In the genomic region with DNA sequence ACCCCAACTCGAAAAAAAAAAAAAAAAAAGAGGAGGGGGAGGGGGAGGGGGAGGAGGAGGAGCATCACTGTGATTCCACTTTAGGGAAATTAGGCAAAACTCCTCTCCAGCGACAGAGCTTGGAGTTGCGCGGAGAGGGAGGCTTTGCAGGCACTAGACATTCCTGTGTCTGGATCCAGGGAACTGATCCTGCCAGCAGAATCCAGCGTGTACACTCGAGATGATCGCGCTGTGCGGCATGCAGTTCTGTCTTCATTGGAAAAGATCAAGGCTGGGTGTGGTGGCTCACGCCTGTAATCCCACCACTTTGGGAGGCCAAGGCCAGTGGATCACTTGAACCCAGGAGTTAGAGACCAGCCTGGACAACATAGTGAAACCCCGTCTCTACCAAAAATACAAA, we compare ENCODE assay signal across 23 cellular contexts. TPM values are rescaled to one million over a fixed set of nuclear protein-coding genes. Genes with fewer than 3 reads are reported as not detected.
DNase-seq lines count a peak whose midpoint lies in the region; ATAC-seq and TF ChIP-seq lines count a peak whose summit lies in the region.
"Had no signal": no experiment of that assay in that cellular context is flagged by ENCODE, and none has a peak within 500 bp of the region (broad histone marks: within the 10 kb centered on the region; RNA-seq: fewer than 3 reads in every experiment).

No MANE protein-coding gene starts in this region.

- H3K27ac Mint-ChIP-seq in endodermal cell, result no peak overlapping the region
- no peak overlapping the region for H3K27ac Mint-ChIP-seq in activated CD8-positive, alpha-beta T cell treated with anti-CD3 and anti-CD28 coated beads for 36 hours
- H3K27ac Mint-ChIP-seq: CD4-positive, CD25-positive, alpha-beta regulatory T cell had no signal

- no peaks in the 10 kb centered on the region for H3K36me3 ChIP-seq in endodermal cell (ENCODE audit: control insufficient read depth, insufficient read depth, low read length)
- H3K36me3 ChIP-seq: MG63 had no signal

- CTCF ChIA-PET in activated CD8-positive, alpha-beta T cell treated with anti-CD3 and anti-CD28 coated beads for 36 hours (lab: Charles Lee), result no interaction called here

- no peak overlapping the region for H3K4me3 ChIP-seq in fibroblast of villous mesenchyme (ENCODE audit: low read depth, low read length)
- no peak overlapping the region for H3K4me3 ChIP-seq in endodermal cell (ENCODE audit: low read length)
- H3K4me3 ChIP-seq: MG63, SK-N-MC had no signal

- ATAC-seq in activated CD8-positive, alpha-beta T cell treated with anti-CD3 and anti-CD28 coated beads for 36 hours, result no peak
- no peak for ATAC-seq in HG03457 (IDR thresholded peaks at IDR 0.05; ENCODE audit: unreplicated experiment)
- ATAC-seq: HCT116 had no signal

- H3K9ac ChIP-seq in endodermal cell (ENCODE audit: extremely low read depth, low read length, poor library complexity, severe bottlenecking), result no peak overlapping the region

- intact Hi-C loops in posterior vena cava (cut with DNase I), result loop anchor here in 1 of 2 donors (2.0 kb wide), 1 partner anchor 18 kb away; no protein-coding TSS in a partner anchor
- intact Hi-C loops in activated CD8-positive, alpha-beta T cell treated with anti-CD3 and anti-CD28 coated beads for 36 hours (cut with micrococcal nuclease), result no loop called here

- TF ChIP-seq CTCF in fibroblast of villous mesenchyme (IDR thresholded peaks at IDR 0.05; ENCODE audit: insufficient read depth, low read depth, low read length) (no peak), endodermal cell (conservative IDR thresholded peaks at IDR 0.05) (no peak)
- no peak for TF ChIP-seq CTCF in activated CD8-positive, alpha-beta T cell treated with anti-CD3 and anti-CD28 coated beads for 36 hours (IDR thresholded peaks at IDR 0.05)

- no peaks in the 10 kb centered on the region for H3K36me3 Mint-ChIP-seq in endodermal cell (ENCODE audit: low read depth)
- H3K36me3 Mint-ChIP-seq in activated CD8-positive, alpha-beta T cell treated with anti-CD3 and anti-CD28 coated beads for 36 hours (ENCODE audit: low read depth), result no peaks in the 10 kb centered on the region
- H3K36me3 Mint-ChIP-seq: CD4-positive, CD25-positive, alpha-beta regulatory T cell had no signal

- H3K4me1 Mint-ChIP-seq in endodermal cell, result peaks cover 7% of the 10 kb centered on the region
- H3K4me1 Mint-ChIP-seq in activated CD8-positive, alpha-beta T cell treated with anti-CD3 and anti-CD28 coated beads for 36 hours (ENCODE audit: low read depth), result no peaks in the 10 kb centered on the region
- H3K4me1 Mint-ChIP-seq: CD4-positive, CD25-positive, alpha-beta regulatory T cell had no signal

- no peaks in the 10 kb centered on the region for H3K9me3 Mint-ChIP-seq in endodermal cell
- no peaks in the 10 kb centered on the region for H3K9me3 Mint-ChIP-seq in activated CD8-positive, alpha-beta T cell treated with anti-CD3 and anti-CD28 coated beads for 36 hours
- H3K9me3 Mint-ChIP-seq: CD4-positive, CD25-positive, alpha-beta regulatory T cell had no signal

- POLR2A ChIA-PET in activated CD8-positive, alpha-beta T cell treated with anti-CD3 and anti-CD28 coated beads for 36 hours (lab: Charles Lee), result no interaction called here

- H3K27ac ChIP-seq in endodermal cell (ENCODE audit: low read depth, low read length), result no peak overlapping the region
- H3K27ac ChIP-seq: SK-N-MC had no signal

- WGBS in endodermal cell (ENCODE audit: insufficient coverage in 1 of 2, insufficient read length in 1 of 2), 2 experiments, result 83 to 90% methylated on average over 9 to 11 of the region's 11 CpGs

- H3K27me3 Mint-ChIP-seq in endodermal cell (ENCODE audit: insufficient read depth), result peaks cover 2% of the 10 kb centered on the region
- no peaks in the 10 kb centered on the region for H3K27me3 Mint-ChIP-seq in activated CD8-positive, alpha-beta T cell treated with anti-CD3 and anti-CD28 coated beads for 36 hours

- DNase-seq in EH (ENCODE audit: low read depth) (peak; percentile 2), M059J (ENCODE audit: low read depth) (peak; percentile 35), fibroblast of villous mesenchyme (ENCODE audit: low read depth) (peak; percentile 41), posterior vena cava (ENCODE audit: low spot score) (peak; percentile 86), DMS153 (lab: John Stamatoyannopoulos, UW) (no peak), endodermal cell (no peak)
- DNase-seq in activated CD8-positive, alpha-beta T cell treated with anti-CD3 and anti-CD28 coated beads for 36 hours, result no peak
- DNase-seq: CD4-positive, CD25-positive, alpha-beta regulatory T cell; COR-L47; EL; GF-D8; Kasumi-1; MG63; NCI-H1436; NCI-H1930; NCI-H226; NCI-H510A treated with DMSO at 0.1 percent for 48 hours; NCI-H774; NK-92 treated with Interleukin-12 subunit alpha and Interleukin-12 subunit beta, amount 100 ng/mL, for 24 hours; SHP77 treated with DMSO at 0.1 percent for 48 hours had no signal

- H3K4me3 Mint-ChIP-seq in endodermal cell, result no peak overlapping the region
- H3K4me3 Mint-ChIP-seq in activated CD8-positive, alpha-beta T cell treated with anti-CD3 and anti-CD28 coated beads for 36 hours, result no peak overlapping the region
- H3K4me3 Mint-ChIP-seq: CD4-positive, CD25-positive, alpha-beta regulatory T cell had no signal

- no peaks in the 10 kb centered on the region for H3K9me3 ChIP-seq in endodermal cell (ENCODE audit: control insufficient read depth, low read length)
- H3K9me3 ChIP-seq: MG63 had no signal

- H3K27me3 ChIP-seq in endodermal cell (ENCODE audit: control insufficient read depth, insufficient read depth, low read length, poor library complexity, severe bottlenecking), result no peaks in the 10 kb centered on the region
- H3K27me3 ChIP-seq: MG63 had no signal

- no peaks in the 10 kb centered on the region for H3K4me1 ChIP-seq in endodermal cell (ENCODE audit: control insufficient read depth, insufficient read depth, low read length)

RNA-seq across cellular contexts. Expression of a gene that starts 29.6 kb away (rescaled TPM):
- 3.1 and 4.0 TPM in 2 replicates for total RNA-seq in M059J (2014; rRNA removed; shearing (Covaris generic))
- total RNA-seq in fibroblast of villous mesenchyme (3.0 and 6.8 TPM in 2 replicates), posterior vena cava (100 to 1,000 TPM in 1 of 2 donors, 10 to 100 TPM in 1; 97.8 to 208 TPM), endodermal cell (1 to 10 TPM in 1 of 2 donors, under 1 TPM in 1; 0.22 to 1.4 TPM)
- polyA plus RNA-seq in endodermal cell (2013, experiment 1 of 2), result 0.25 TPM
- polyA plus RNA-seq in endodermal cell (2013, experiment 2 of 2), result 0.17 TPM
- total RNA-seq in activated CD8-positive, alpha-beta T cell treated with anti-CD3 and anti-CD28 coated beads for 36 hours, result 1 to 10 TPM in 1 of 2 experiments, under 1 TPM in 1; 0.94 to 1.0 TPM

Comparison
In these comparisons a context has a peak if more than half of its experiments do, and no peak if none do; other contexts are left out.
1. DNase-seq: peak in EH (single experiment), M059J (single experiment), fibroblast of villous mesenchyme (single experiment) and posterior vena cava (single experiment); none in DMS153 (single experiment), endodermal cell (single experiment) and activated CD8-positive, alpha-beta T cell treated with anti-CD3 and anti-CD28 coated beads for 36 hours (single experiment).
2. RNA of a gene that starts 29.6 kb away (total RNA-seq): 97.8 to 208 TPM in posterior vena cava; 3.1 to 4.0 TPM in M059J, 3.0 to 6.8 TPM in fibroblast of villous mesenchyme, 0.22 to 1.4 TPM in endodermal cell and 0.94 to 1.0 TPM in activated CD8-positive, alpha-beta T cell treated with anti-CD3 and anti-CD28 coated beads for 36 hours; every median in the first group is over 10 times any median in the second.